Comparison of ENCODE assay signal across 8 cellular contexts in the genomic region with DNA sequence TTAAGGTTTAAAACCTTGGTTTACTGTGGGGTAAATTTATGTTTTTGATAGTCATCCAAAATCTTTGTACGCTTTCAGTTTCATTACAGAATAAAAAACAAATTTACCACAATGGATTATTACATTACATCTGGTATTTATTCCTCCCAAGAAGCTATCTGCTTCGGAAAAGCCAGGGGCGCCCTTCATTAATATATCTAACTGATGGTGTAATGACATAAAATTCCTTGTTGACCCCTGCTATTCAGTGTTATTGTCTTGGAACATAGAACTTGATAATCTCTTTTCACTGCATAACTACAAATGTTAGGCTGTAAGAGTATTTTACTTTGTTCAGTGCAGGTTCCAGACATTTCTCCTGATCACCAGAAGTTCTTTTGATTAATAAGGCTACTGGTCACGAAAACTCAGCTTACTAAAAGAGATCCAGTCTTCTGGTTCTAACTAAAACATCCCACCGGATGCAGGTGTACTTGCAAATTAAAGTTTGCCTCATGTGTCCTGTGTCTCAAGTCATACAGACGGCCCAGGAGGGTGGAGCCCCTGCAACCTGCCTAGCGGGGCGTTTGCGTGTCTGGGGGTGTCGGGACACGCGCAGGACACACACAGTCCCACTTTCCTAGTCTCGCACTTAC. TPM values are rescaled to one million over a fixed set of nuclear protein-coding genes. Genes with fewer than 3 reads are reported as not detected.
DNase-seq lines count a peak whose midpoint lies in the region; FAIRE-seq and TF ChIP-seq lines count a peak whose summit lies in the region.

No MANE protein-coding gene starts in this region.

- H3K27ac ChIP-seq in OCI-LY3 (ENCODE audit: low read length): no peak overlapping the region
- no peak overlapping the region for H3K27ac ChIP-seq in H1 (ENCODE audit: low read depth, low read length)

- no peak overlapping the region for H4K8ac ChIP-seq in H1 (ENCODE audit: extremely low read depth, insufficient read depth, low read length)

- DNase-seq in ELR (ENCODE audit: low read depth) (peak; percentile 24), H1 (ENCODE audit: low read depth in 1 of 2, low spot score in 2 of 2) (no peak), osteocyte (ENCODE audit: extremely low spot score, unreplicated experiment) (no peak), NCI-H1436 treated with DMSO at 0.1 percent for 48 hours (lab: John Stamatoyannopoulos, UW) (no peak), GM19239 (ENCODE audit: insufficient read length, low spot score) (no peak), hippocampal formation (lab: John Stamatoyannopoulos, UW) (no peak), NCI-H2227 (lab: John Stamatoyannopoulos, UW; ENCODE audit: unreplicated experiment) (no peak)

- no peak overlapping the region for H2BK5ac ChIP-seq in H1 (ENCODE audit: low read depth, low read length)

- no peak overlapping the region for H3K4ac ChIP-seq in H1 (replicated peaks; ENCODE audit: insufficient read length, low read depth, low read length)

- no peaks in the 10 kb centered on the region; the same call in 1 of the 2 replicates for H3K79me1 ChIP-seq in H1 (ENCODE audit: low read depth, low read length)

- peak overlapping the region; percentile 60 for H3K27ac Mint-ChIP-seq in osteocyte (ENCODE audit: unreplicated experiment)

- TF ChIP-seq POLR2A in H1 (IDR thresholded peaks at IDR 0.05; ENCODE audit: control extremely low read depth in 1 of 2, low read depth in 2 of 2, low read length in 2 of 2): no peak

- FAIRE-seq in H1 (lab: Jason Lieb, UNC) (no peak), GM19239 (lab: Jason Lieb, UNC) (no peak)

- no peak overlapping the region for H2BK120ac ChIP-seq in H1 (replicated peaks; ENCODE audit: low read depth, low read length)

- no peak overlapping the region for H2AK5ac ChIP-seq in H1 (ENCODE audit: low read depth, low read length)

- H3K23me2 ChIP-seq in H1 (ENCODE audit: low read depth, low read length): peaks cover 10% of the 10 kb centered on the region

- no peak overlapping the region for H2BK12ac ChIP-seq in H1 (ENCODE audit: low read depth, low read length)

- H2AFZ ChIP-seq in OCI-LY3 (ENCODE audit: low read depth, low read length) (peak overlapping the region; percentile 78), H1 (ENCODE audit: low read length) (peak overlapping the region; percentile 90)

- POLR2A ChIA-PET in H1 (lab: Charles Lee; ENCODE audit: partially characterized antibody): interaction anchor here (0.8 to 2.0 kb wide), 6 partner anchors 10 to 1056 kb away, joined by 3 to 5 read pairs (median 3); partner anchors contain the start of gene UMAD1

- no peak overlapping the region for H3K18ac ChIP-seq in H1 (ENCODE audit: extremely low read depth, low read length)

- H3K27me3 ChIP-seq in OCI-LY3 (ENCODE audit: low read depth, low read length) (peaks cover 12% of the 10 kb centered on the region; the same call in 1 of the 2 replicates), H1 (replicated peaks in 1 of 4; ENCODE audit: control insufficient read depth in 3 of 4, extremely low read depth in 1 of 4, insufficient read depth in 3 of 4, low read length in 3 of 4) (no peaks in the 10 kb centered on the region)

- H3K9ac ChIP-seq in OCI-LY3 (ENCODE audit: low read length) (peak overlapping the region; percentile 51), H1 (replicated peaks in 1 of 4; ENCODE audit: extremely low read depth in 1 of 4, low read depth in 3 of 4, low read length in 3 of 4) (peak overlapping the region in 1 of 4 experiments; percentile 36; a peak in 1 of 7 replicates)

- no peaks in the 10 kb centered on the region for H3K27me3 Mint-ChIP-seq in osteocyte (ENCODE audit: unreplicated experiment)

- no peak for TF ChIP-seq RAD21 in H1 (IDR thresholded peaks at IDR 0.05 in 1 of 2, conservative IDR thresholded peaks at IDR 0.05 in 1 of 2; ENCODE audit: low read depth in 2 of 2, low read length in 2 of 2)

- no peaks in the 10 kb centered on the region for H3K9me3 ChIP-seq in OCI-LY3 (ENCODE audit: insufficient read depth, low read length)
- no peaks in the 10 kb centered on the region for H3K9me3 ChIP-seq in H1 (ENCODE audit: insufficient read depth in 2 of 2, low read depth in 1 of 2, low read length in 1 of 2)

- peaks cover 62% of the 10 kb centered on the region for H3K4me1 ChIP-seq in OCI-LY3 (ENCODE audit: low read length)
- peaks cover 0 to 14% (median 9%) of the 10 kb centered on the region in 4 experiments; a peak in 5 of 7 replicates for H3K4me1 ChIP-seq in H1 (replicated peaks in 1 of 4; ENCODE audit: control insufficient read depth in 3 of 4, insufficient read depth in 4 of 4, low read length in 3 of 4)

- no peak overlapping the region for H3K56ac ChIP-seq in H1 (replicated peaks; ENCODE audit: insufficient read length, low read depth, low read length)

- H4K20me1 ChIP-seq in OCI-LY3 (ENCODE audit: insufficient read depth, low read length) (no peaks in the 10 kb centered on the region; the same call in 1 of the 2 replicates), H1 (replicated peaks in 1 of 2; ENCODE audit: control insufficient read depth in 1 of 2, insufficient read depth in 2 of 2, low read length in 2 of 2) (peaks cover 5 to 16% of the 10 kb centered on the region in 2 experiments)

- H3K4me3 ChIP-seq in OCI-LY3 (ENCODE audit: low read length): peak overlapping the region; percentile 95
- H3K4me3 ChIP-seq in H1 (ENCODE audit: extremely low read depth in 1 of 4, insufficient read depth in 2 of 4, low read depth in 3 of 4, low read length in 4 of 4): peak overlapping the region; percentile 42 to 80 (median 60)

- H2BK20ac ChIP-seq in H1 (ENCODE audit: low read length): no peak overlapping the region

- H4K91ac ChIP-seq in H1 (replicated peaks; ENCODE audit: insufficient read length, low read length): no peak overlapping the region

- H3K79me2 ChIP-seq in OCI-LY3 (ENCODE audit: low read length) (peaks cover 16% of the 10 kb centered on the region; the same call in 1 of the 2 replicates), H1 (ENCODE audit: control insufficient read depth in 1 of 2, insufficient read depth in 2 of 2, low read length in 2 of 2) (peaks cover 0 to 31% of the 10 kb centered on the region in 2 experiments; a peak in 3 of 4 replicates)

- H3K36me3 ChIP-seq in OCI-LY3 (replicated peaks; ENCODE audit: low read depth, low read length) (no peaks in the 10 kb centered on the region), H1 (ENCODE audit: control insufficient read depth in 2 of 4, insufficient read depth in 4 of 4, low read length in 3 of 4) (no peaks in the 10 kb centered on the region)

- TF ChIP-seq CTCF in OCI-LY3 (IDR thresholded peaks at IDR 0.05; ENCODE audit: low read depth, low read length) (no peak), H1 (IDR thresholded peaks at IDR 0.05; ENCODE audit: control extremely low read depth in 1 of 3, insufficient read depth in 1 of 3, low read depth in 1 of 3, low read length in 3 of 3) (no peak), osteocyte (IDR thresholded peaks at IDR 0.05) (no peak)

- H2BK15ac ChIP-seq in H1 (ENCODE audit: low read length): no peak overlapping the region

- no peaks in the 10 kb centered on the region for H3K36me3 Mint-ChIP-seq in osteocyte (ENCODE audit: unreplicated experiment)

- H3K4me1 Mint-ChIP-seq in osteocyte (ENCODE audit: unreplicated experiment): peaks cover 9% of the 10 kb centered on the region

- H3K4me2 ChIP-seq in OCI-LY3 (ENCODE audit: low read length): peak overlapping the region; percentile 92
- peak overlapping the region; percentile 58 to 93 for H3K4me2 ChIP-seq in H1 (ENCODE audit: insufficient read depth in 1 of 2, low read depth in 2 of 2, low read length in 2 of 2)

- H3K4me3 Mint-ChIP-seq in osteocyte (ENCODE audit: unreplicated experiment): peak overlapping the region; percentile 85

- H3K14ac ChIP-seq in H1 (ENCODE audit: insufficient read length): no peak overlapping the region

- H3K23ac ChIP-seq in H1 (ENCODE audit: insufficient read length): no peak overlapping the region

- CTCF ChIA-PET in H1 (lab: Charles Lee; ENCODE audit: partially characterized antibody): interaction anchor here (1.2 to 1.5 kb wide), 3 partner anchors 67 to 223 kb away, joined by 3 to 7 read pairs (median 3); no protein-coding TSS in a partner anchor

- no peak for TF ChIP-seq EP300 in H1 (IDR thresholded peaks at IDR 0.05; ENCODE audit: borderline replicate concordance in 1 of 2, low read depth in 2 of 2, low read length in 2 of 2)

- no peaks in the 10 kb centered on the region for H3K9me3 Mint-ChIP-seq in osteocyte (ENCODE audit: unreplicated experiment)

- H4K5ac ChIP-seq in H1 (ENCODE audit: insufficient read length, low read depth, low read length): no peak overlapping the region

- 15% methylated on average over 13 of the region's 13 CpGs; no CpG with 5 or more reads in 1 of the 2 experiments for WGBS in H1 (ENCODE audit: extremely low coverage in 1 of 2, insufficient coverage in 1 of 2, insufficient read length in 1 of 2, insufficient replicate concordance in 2 of 2, low coverage in 1 of 2, low lambda C conversion rate in 2 of 2, missing lambda C conversion rate in 1 of 2), 2 experiments

RNA-seq across cellular contexts. Expression of gene GLCCI1, which starts 0.6 kb away (rescaled TPM):
- 27.7 and 29.1 TPM in 2 replicates for total RNA-seq in H1 (2021; fragmentation: NEBNext Ultra II Directional; extraction: Animal tissue kit (Norgen Biotek cat#: 25700))
- polyA plus RNA-seq in H1 (2011; rRNA removed): 8.8 and 12.4 TPM in 2 replicates
- 13.3 TPM for polyA plus RNA-seq in H1 (2011; cell fraction: cytosol; rRNA removed)
- polyA plus RNA-seq in H1 (2011; cell fraction: nucleus; rRNA removed): 21.0 TPM
- 15.4 to 21.8 TPM (median 18.7 TPM) in 4 replicates for polyA plus RNA-seq in H1 (2012, experiment 1 of 2)
- polyA plus RNA-seq in H1 (2012, experiment 2 of 2): 3.4 TPM
- polyA plus RNA-seq in H1 (2013, experiment 1 of 2): 10.1 TPM
- 11.7 TPM for polyA plus RNA-seq in H1 (2013, experiment 2 of 2)
- polyA minus RNA-seq in H1 (2011; rRNA and poly(A)+ RNA removed): 53.3 and 61.5 TPM in 2 replicates
- 14.2 TPM for polyA minus RNA-seq in H1 (2011; cell fraction: cytosol; rRNA and poly(A)+ RNA removed)
- polyA minus RNA-seq in H1 (2011; cell fraction: nucleus; rRNA and poly(A)+ RNA removed): 80.6 TPM
- total RNA-seq in osteocyte: 12.3 and 16.8 TPM in 2 replicates
